Comparison of ENCODE assay signal across 18 cellular contexts in genomic region chrX:130114141-130114561, GRCh38. TPM values are rescaled to one million over a fixed set of nuclear protein-coding genes. Genes with fewer than 3 reads are reported as not detected.
DNase-seq lines count a peak whose midpoint lies in the region; ATAC-seq, FAIRE-seq and TF ChIP-seq lines count a peak whose summit lies in the region.
"Had no signal": no experiment of that assay in that cellular context is flagged by ENCODE, and none has a peak within 500 bp of the region (broad histone marks: within the 10 kb centered on the region; RNA-seq: fewer than 3 reads in every experiment).

No MANE protein-coding gene starts in this region.

- H2AFZ ChIP-seq in GM23248, result no peak overlapping the region
- peak overlapping the region; percentile 72 for H2AFZ ChIP-seq in K562 (ENCODE audit: low read depth, low read length)

- no peak overlapping the region for H3K9ac ChIP-seq in GM23248
- peak overlapping the region in 1 of 2 experiments; percentile 86; a peak in 2 of 4 replicates for H3K9ac ChIP-seq in K562 (ENCODE audit: insufficient read depth in 1 of 2, low read depth in 2 of 2, low read length in 2 of 2)

- H3K79me2 ChIP-seq in GM23248 (ENCODE audit: insufficient read depth) (peaks cover 8% of the 10 kb centered on the region), K562 (ENCODE audit: control insufficient read depth, insufficient read depth, low read length) (peaks cover 12% of the 10 kb centered on the region)

- H3K4me3 ChIP-seq in GM23248, result no peak overlapping the region
- H3K4me3 ChIP-seq in K562, result no peak overlapping the region
- H3K4me3 ChIP-seq: ascending aorta, transverse colon had no signal

- peaks cover 3% of the 10 kb centered on the region for H3K9me1 ChIP-seq in K562 (ENCODE audit: control insufficient read depth, insufficient read depth, low read length)

- DNase-seq in GM23248, result peak; percentile 35
- DNase-seq in NCI-H2029 treated with DMSO at 0.1 percent for 48 hours (lab: John Stamatoyannopoulos, UW), result peak; percentile 34
- peak; percentile 28 to 44 (median 34) for DNase-seq in K562 (ENCODE audit: extremely low read depth in 1 of 4, low spot score in 3 of 4)
- peak; percentile 43 for DNase-seq in renal cortical epithelial cell (ENCODE audit: low read depth)
- DNase-seq in SW 1271 (lab: John Stamatoyannopoulos, UW), result no peak
- DNase-seq: activated CD8-positive, alpha-beta memory T cell treated with anti-CD3 and anti-CD28 coated beads for 24 hours; activated effector memory CD4-positive, alpha-beta T cell treated with Interleukin-2 at 50 U/mL for 16 hours; hypothalamus; left cardiac atrium; NCI-H187; NCI-H526; transverse colon had no signal

- ATAC-seq in K562 (peak; percentile 15; the same call in 1 of the 3 replicates), GM19395 (IDR thresholded peaks at IDR 0.05; ENCODE audit: unreplicated experiment) (no peak), GM21381 (IDR thresholded peaks at IDR 0.05; ENCODE audit: unreplicated experiment) (no peak)
- ATAC-seq: left cardiac atrium, WTC11 had no signal

- H3K27me3 ChIP-seq in GM23248 (replicated peaks; ENCODE audit: insufficient read depth) (no peaks in the 10 kb centered on the region), K562 (ENCODE audit: control insufficient read depth in 2 of 2, insufficient read depth in 2 of 2, low read length in 2 of 2) (no peaks in the 10 kb centered on the region)
- H3K27me3 ChIP-seq: ascending aorta, transverse colon had no signal

- intact Hi-C loops in K562 (cut with micrococcal nuclease), result loop anchor here (5.0 kb wide), 1 partner anchor 53 kb away; the partner anchor contains the start of gene AIFM1

- peaks cover 8% of the 10 kb centered on the region; the same call in 1 of the 2 replicates for H3F3A ChIP-seq in GM23248 (ENCODE audit: insufficient read depth)

- no peak for FAIRE-seq in K562 (lab: Jason Lieb, UNC)

- no peak for TF ChIP-seq EP300 in K562 (IDR thresholded peaks at IDR 0.05; ENCODE audit: low read length)

- H3K27ac ChIP-seq in GM23248, result no peak overlapping the region
- H3K27ac ChIP-seq in K562 (ENCODE audit: extremely low read depth, low read depth, low read length), result no peak overlapping the region
- H3K27ac ChIP-seq: ascending aorta, C4-2B, transverse colon had no signal

- H3K36me3 ChIP-seq in GM23248 (ENCODE audit: low read depth) (no peaks in the 10 kb centered on the region), K562 (ENCODE audit: control insufficient read depth, insufficient read depth, low read length) (no peaks in the 10 kb centered on the region)
- H3K36me3 ChIP-seq: ascending aorta, transverse colon had no signal

- in situ Hi-C loops in GM23248 (cut with MboI), result no loop called here
- in situ Hi-C loops in K562 (cut with MboI), result no loop called here

- no peaks in the 10 kb centered on the region for H3K9me2 ChIP-seq in GM23248 (ENCODE audit: insufficient read depth)

- no TSS peak for BruUV-seq in K562 (replicated peaks; lab: Mats Ljungman, UMichigan)

- no peak for TF ChIP-seq CTCF in K562 (IDR thresholded peaks at IDR 0.05 in 2 of 3, conservative IDR thresholded peaks at IDR 0.05 in 1 of 3; ENCODE audit: insufficient read depth in 2 of 3, low read depth in 1 of 3, low read length in 3 of 3)

- H3K4me1 ChIP-seq in GM23248 (ENCODE audit: insufficient read depth), result peaks cover 9% of the 10 kb centered on the region
- H3K4me1 ChIP-seq in K562 (replicated peaks in 1 of 2; ENCODE audit: control insufficient read depth in 2 of 2, insufficient read depth in 2 of 2, low read length in 2 of 2), result peaks cover 35 to 44% of the 10 kb centered on the region in 2 experiments

- H3K9me3 ChIP-seq in GM23248 (ENCODE audit: low read depth) (no peaks in the 10 kb centered on the region), K562 (replicated peaks; ENCODE audit: control insufficient read depth, insufficient read depth, low read depth, low read length) (no peaks in the 10 kb centered on the region)
- H3K9me3 ChIP-seq: ascending aorta, transverse colon had no signal

- no peak overlapping the region for H3K4me2 ChIP-seq in GM23248 (ENCODE audit: unreplicated experiment)
- peak overlapping the region; percentile 32; the same call in 1 of the 2 replicates for H3K4me2 ChIP-seq in K562 (ENCODE audit: insufficient read depth, low read length)

- TF ChIP-seq RAD21 in K562 (CRISPR knock-in tag; conservative IDR thresholded peaks at IDR 0.05 in 1 of 2, IDR thresholded peaks at IDR 0.05 in 1 of 2), result no peak

- TF ChIP-seq POLR2A in K562 (conservative IDR thresholded peaks at IDR 0.05), result no peak

- POLR2A ChIA-PET in K562 (lab: Yijun Ruan, JAX), result interaction anchor here (0.6 to 0.9 kb wide), 2 partner anchors 8 to 23 kb away, joined by 3 read pairs; no protein-coding TSS in a partner anchor

- WGBS in GM23248 (ENCODE audit: low coverage in 1 of 2, low lambda C conversion rate in 2 of 2, missing lambda C conversion rate in 2 of 2), 2 experiments, result 97 to 100% methylated on average over 4 to 5 of the region's 8 CpGs
- 7% methylated on average over 4 of the region's 8 CpGs for WGBS in K562 (ENCODE audit: insufficient coverage, low coverage, missing lambda C conversion rate)

- CTCF ChIA-PET in K562 (lab: Yijun Ruan, JAX; ENCODE audit: low intra/inter-chr PET ratio), result no interaction called here

- no peaks in the 10 kb centered on the region for H4K20me1 ChIP-seq in GM23248 (ENCODE audit: insufficient read depth)
- no peaks in the 10 kb centered on the region for H4K20me1 ChIP-seq in K562 (replicated peaks; ENCODE audit: control insufficient read depth, insufficient read depth, low read length)

RNA-seq across cellular contexts. Expression of gene ELF4, which starts 3.9 kb away (rescaled TPM):
- total RNA-seq in GM23248 (2014; rRNA removed; shearing (Covaris generic)), result 16.5 and 19.2 TPM in 2 replicates
- polyA plus RNA-seq in GM23248 (2016; fragmentation: Nextera tagmentation; extraction: Ambion mirVana) (9.4 TPM in 2 replicates), K562 (2011; rRNA removed) (29.2 and 33.4 TPM in 2 replicates), K562 (2014; fragmentation: Illumina TruSeq; extraction: Trizol) (50.7 and 55.8 TPM in 2 replicates), K562 (2014; fragmentation: Nextera tagmentation; extraction: Ambion mirVana) (1 to 10 TPM; 5.9 to 7.3 TPM), K562 (2014; rRNA removed) (25.2 and 28.4 TPM in 2 replicates)
- total RNA-seq in K562 (2011; cell fraction: chromatin; rRNA removed; ENCODE audit: low replicate concordance), result 17.7 and 35.6 TPM in 2 replicates
- total RNA-seq in K562 (2011; cell fraction: nucleolus; rRNA removed), result 19.2 and 22.7 TPM in 2 replicates
- 24.8 and 30.9 TPM in 2 replicates for total RNA-seq in K562 (2011; cell fraction: nucleoplasm; rRNA removed)
- total RNA-seq in K562 (2014; rRNA removed) (28.6 and 41.1 TPM in 2 replicates), K562 (2014; rRNA removed; fragmentation: Illumina TruSeq; extraction: Trizol) (17.6 and 18.3 TPM in 2 replicates), K562 (2015; rRNA removed; fragmentation: Illumina TruSeq; extraction: Trizol) (24.8 and 26.3 TPM in 2 replicates), K562 (2021) (43.9 and 47.7 TPM in 2 replicates), renal cortical epithelial cell (22.7 and 23.3 TPM in 2 replicates)
- polyA plus RNA-seq in K562 (2011; cell fraction: cytosol; rRNA removed), result 39.7 and 49.3 TPM in 2 replicates
- 24.3 and 33.0 TPM in 2 replicates for polyA plus RNA-seq in K562 (2011; cell fraction: nucleus; rRNA removed)
- polyA plus RNA-seq in K562 (2012), result 38.6 and 52.6 TPM in 2 replicates
- polyA minus RNA-seq in K562 (2011; rRNA and poly(A)+ RNA removed), result 35.0 and 38.5 TPM in 2 replicates
- polyA minus RNA-seq in K562 (2011; cell fraction: cytosol; rRNA and poly(A)+ RNA removed), result 38.8 and 40.9 TPM in 2 replicates
- 8.9 and 10.8 TPM in 2 replicates for polyA minus RNA-seq in K562 (2011; cell fraction: nucleus; rRNA and poly(A)+ RNA removed)

RNA-seq across cellular contexts. Expression of gene AIFM1, which starts 51.5 kb away (rescaled TPM):
- 14.4 and 14.6 TPM in 2 replicates for total RNA-seq in GM23248 (2014; rRNA removed; shearing (Covaris generic))
- polyA plus RNA-seq in GM23248 (2016; fragmentation: Nextera tagmentation; extraction: Ambion mirVana), result 22.5 and 24.3 TPM in 2 replicates
- 25.4 and 35.9 TPM in 2 replicates for total RNA-seq in K562 (2011; cell fraction: chromatin; rRNA removed; ENCODE audit: low replicate concordance)
- total RNA-seq in K562 (2011; cell fraction: nucleolus; rRNA removed), result 14.5 and 20.4 TPM in 2 replicates
- total RNA-seq in K562 (2011; cell fraction: nucleoplasm; rRNA removed), result 21.5 and 24.0 TPM in 2 replicates
- 59.9 and 65.0 TPM in 2 replicates for total RNA-seq in K562 (2014; rRNA removed)
- 101 and 107 TPM in 2 replicates for total RNA-seq in K562 (2014; rRNA removed; fragmentation: Illumina TruSeq; extraction: Trizol)
- 79.9 and 91.4 TPM in 2 replicates for total RNA-seq in K562 (2015; rRNA removed; fragmentation: Illumina TruSeq; extraction: Trizol)
- total RNA-seq in K562 (2021), result 80.7 and 85.2 TPM in 2 replicates
- 85.6 and 111 TPM in 2 replicates for polyA plus RNA-seq in K562 (2011; rRNA removed)
- polyA plus RNA-seq in K562 (2011; cell fraction: cytosol; rRNA removed), result 55.0 and 81.8 TPM in 2 replicates
- polyA plus RNA-seq in K562 (2011; cell fraction: nucleus; rRNA removed), result 40.3 and 74.3 TPM in 2 replicates
- 89.5 and 101 TPM in 2 replicates for polyA plus RNA-seq in K562 (2012)
- 99.0 and 117 TPM in 2 replicates for polyA plus RNA-seq in K562 (2014; fragmentation: Illumina TruSeq; extraction: Trizol)
- 10 to 100 TPM; 51.0 to 62.0 TPM for polyA plus RNA-seq in K562 (2014; fragmentation: Nextera tagmentation; extraction: Ambion mirVana)
- polyA plus RNA-seq in K562 (2014; rRNA removed), result 91.2 and 93.7 TPM in 2 replicates
- polyA minus RNA-seq in K562 (2011; rRNA and poly(A)+ RNA removed), result 93.8 and 106 TPM in 2 replicates
- polyA minus RNA-seq in K562 (2011; cell fraction: cytosol; rRNA and poly(A)+ RNA removed), result 27.8 and 34.7 TPM in 2 replicates
- polyA minus RNA-seq in K562 (2011; cell fraction: nucleus; rRNA and poly(A)+ RNA removed), result 10.8 and 24.0 TPM in 2 replicates
- total RNA-seq in renal cortical epithelial cell, result 22.1 and 60.4 TPM in 2 replicates

RNA-seq across cellular contexts. Expression of gene RAB33A, which starts 57.6 kb away (rescaled TPM):
- total RNA-seq in GM23248 (2014; rRNA removed; shearing (Covaris generic)), result 3.3 and 5.8 TPM in 2 replicates
- polyA plus RNA-seq in GM23248 (2016; fragmentation: Nextera tagmentation; extraction: Ambion mirVana), result 1.5 and 2.3 TPM in 2 replicates
- 0.23 TPM in 1 of 2 replicates, not detected in the other for total RNA-seq in K562 (2011; cell fraction: chromatin; rRNA removed; ENCODE audit: low replicate concordance)
- 0.33 TPM in 1 of 2 replicates, not detected in the other for total RNA-seq in K562 (2011; cell fraction: nucleolus; rRNA removed)
- total RNA-seq in K562 (2011; cell fraction: nucleoplasm; rRNA removed), result not detected in 2 replicates
- 0.09 TPM in 1 of 2 replicates, not detected in the other for total RNA-seq in K562 (2014; rRNA removed)
- not detected in 2 replicates for total RNA-seq in K562 (2014; rRNA removed; fragmentation: Illumina TruSeq; extraction: Trizol)
- total RNA-seq in K562 (2015; rRNA removed; fragmentation: Illumina TruSeq; extraction: Trizol), result not detected in 2 replicates
- total RNA-seq in K562 (2021), result 0.20 TPM in 1 of 2 replicates, not detected in the other
- polyA plus RNA-seq in K562 (2011; rRNA removed), result 0.06 and 0.11 TPM in 2 replicates
- 0.09 TPM in 1 of 2 replicates, not detected in the other for polyA plus RNA-seq in K562 (2011; cell fraction: cytosol; rRNA removed)
- polyA plus RNA-seq in K562 (2011; cell fraction: nucleus; rRNA removed), result 0.14 TPM in 1 of 2 replicates, not detected in the other
- polyA plus RNA-seq in K562 (2012), result not detected in 2 replicates
- polyA plus RNA-seq in K562 (2014; fragmentation: Illumina TruSeq; extraction: Trizol), result not detected in 2 replicates
- under 1 TPM; 0.04 TPM for polyA plus RNA-seq in K562 (2014; fragmentation: Nextera tagmentation; extraction: Ambion mirVana)
- polyA plus RNA-seq in K562 (2014; rRNA removed), result not detected in 2 replicates
- not detected in 2 replicates for polyA minus RNA-seq in K562 (2011; rRNA and poly(A)+ RNA removed)
- not detected in 2 replicates for polyA minus RNA-seq in K562 (2011; cell fraction: cytosol; rRNA and poly(A)+ RNA removed)
- 0.22 and 0.27 TPM in 2 replicates for polyA minus RNA-seq in K562 (2011; cell fraction: nucleus; rRNA and poly(A)+ RNA removed)
- 0.15 and 1.4 TPM in 2 replicates for total RNA-seq in renal cortical epithelial cell
- total RNA-seq: G401 had no signal

Comparison
In these comparisons a context has a peak if more than half of its experiments do, and no peak if none do; other contexts are left out.
1. DNase-seq: peak in GM23248 (single experiment), NCI-H2029 treated with DMSO at 0.1 percent for 48 hours (single experiment), K562 (4 of 4) and renal cortical epithelial cell (single experiment); none in SW 1271 (0 of 2).